Comparison of ENCODE assay signal across 1 cellular context in genomic region chr7:66641526-66641871, GRCh38.
TF ChIP-seq lines count a peak whose summit lies in the region.

No MANE protein-coding gene starts in this region.

TF ChIP-seq in HepG2, 621 proteins besides CTCF, POLR2A, EP300 and RAD21:
- TF ChIP-seq SALL2 (CRISPR knock-in tag; IDR thresholded peaks at IDR 0.05) (0 out of 2 replicates have a peak, but pooled peaks have one; percentile 45), PAXIP1 (CRISPR knock-in tag; conservative IDR thresholded peaks at IDR 0.05) (peak; percentile 14; the same call in 1 of the 2 replicates), ZNF143 (CRISPR knock-in tag; IDR thresholded peaks at IDR 0.05) (peak; percentile 5; the same call in 1 of the 2 replicates), ZNF556 (CRISPR knock-in tag; IDR thresholded peaks at IDR 0.05; ENCODE audit: borderline replicate concordance) (0 out of 2 replicates have a peak, but pooled peaks have one; percentile 49), SSRP1 (CRISPR knock-in tag; IDR thresholded peaks at IDR 0.05) (0 out of 2 replicates have a peak, but pooled peaks have one; percentile 29), ZNF761 (CRISPR knock-in tag; conservative IDR thresholded peaks at IDR 0.05) (0 out of 2 replicates have a peak, but pooled peaks have one; percentile 13), HNF1B (CRISPR knock-in tag; IDR thresholded peaks at IDR 0.05) (peak; percentile 19; the same call in 1 of the 2 replicates), GABPA (IDR thresholded peaks at IDR 0.05; ENCODE audit: low read depth, low read length) (no peak), GABPA (CRISPR knock-in tag; IDR thresholded peaks at IDR 0.05; ENCODE audit: low read depth) (peak; percentile 14; the same call in 1 of the 2 replicates), ZKSCAN8 (CRISPR knock-in tag; IDR thresholded peaks at IDR 0.05; ENCODE audit: borderline replicate concordance) (no peak), ZFP36L2 (CRISPR knock-in tag; IDR thresholded peaks at IDR 0.05) (no peak), SP5 (CRISPR knock-in tag; IDR thresholded peaks at IDR 0.05; ENCODE audit: borderline replicate concordance, low read depth) (no peak), HINFP (CRISPR knock-in tag; IDR thresholded peaks at IDR 0.05; ENCODE audit: low read depth) (0 out of 2 replicates have a peak, but pooled peaks have one; percentile 18), CREB1 (IDR thresholded peaks at IDR 0.05) (no peak), CREB1 (CRISPR knock-in tag; IDR thresholded peaks at IDR 0.05) (peak; percentile 25; the same call in 1 of the 2 replicates)
- TF ChIP-seq, protein P1, sequence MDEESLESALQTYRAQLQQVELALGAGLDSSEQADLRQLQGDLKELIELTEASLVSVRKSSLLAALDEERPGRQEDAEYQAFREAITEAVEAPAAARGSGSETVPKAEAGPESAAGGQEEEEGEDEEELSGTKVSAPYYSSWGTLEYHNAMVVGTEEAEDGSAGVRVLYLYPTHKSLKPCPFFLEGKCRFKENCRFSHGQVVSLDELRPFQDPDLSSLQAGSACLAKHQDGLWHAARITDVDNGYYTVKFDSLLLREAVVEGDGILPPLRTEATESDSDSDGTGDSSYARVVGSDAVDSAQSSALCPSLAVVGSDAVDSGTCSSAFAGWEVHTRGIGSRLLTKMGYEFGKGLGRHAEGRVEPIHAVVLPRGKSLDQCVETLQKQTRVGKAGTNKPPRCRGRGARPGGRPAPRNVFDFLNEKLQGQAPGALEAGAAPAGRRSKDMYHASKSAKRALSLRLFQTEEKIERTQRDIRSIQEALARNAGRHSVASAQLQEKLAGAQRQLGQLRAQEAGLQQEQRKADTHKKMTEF (CRISPR knock-in tag; IDR thresholded peaks at IDR 0.05), result no peak
